8 cellular contexts compared by ENCODE assay signal in the genomic region with DNA sequence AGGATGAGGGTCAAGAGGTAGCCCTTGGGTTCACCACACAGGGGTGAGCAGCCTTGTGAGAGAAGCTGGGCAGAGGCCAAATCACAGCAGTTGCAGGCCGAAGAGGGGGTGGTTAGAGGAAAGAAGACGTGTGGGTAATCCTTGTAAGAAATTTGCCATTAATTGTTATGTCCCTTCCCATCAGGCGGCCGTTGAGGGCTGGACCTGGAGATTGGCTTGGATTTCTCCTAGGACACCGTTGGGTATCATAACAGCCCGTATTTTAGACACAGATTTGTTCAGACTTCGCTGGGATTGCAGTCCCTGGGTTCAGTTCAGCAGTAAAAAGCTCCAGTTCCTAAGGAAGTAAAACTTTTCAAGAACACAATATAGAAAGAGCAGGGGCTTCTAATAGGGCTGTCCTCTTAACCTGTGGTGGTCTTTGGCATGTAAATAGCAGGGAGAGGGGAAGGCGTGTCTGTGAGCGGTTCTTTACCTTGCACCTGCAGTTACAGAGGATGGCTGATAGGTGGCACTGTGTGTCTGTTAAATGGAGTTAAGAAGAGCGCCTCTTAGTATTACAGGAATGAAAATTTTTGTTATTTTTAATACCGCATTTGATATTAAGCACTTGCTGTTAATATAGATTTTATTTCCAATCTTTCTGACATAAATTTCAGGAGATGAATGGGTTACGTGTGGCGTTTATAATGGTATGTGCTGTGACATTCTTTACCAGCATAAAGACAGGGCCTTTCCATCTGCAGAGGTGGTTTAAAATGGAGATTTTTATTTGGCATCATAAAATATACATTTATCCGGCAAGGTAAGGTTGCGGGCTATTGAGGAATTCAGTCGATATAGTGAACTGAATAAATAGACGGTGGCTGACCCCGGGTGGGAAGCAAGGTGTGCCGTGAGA.
DNase-seq lines count a peak whose midpoint lies in the region; ATAC-seq, FAIRE-seq and TF ChIP-seq lines count a peak whose summit lies in the region.
"Not testable (repeated sequence)": the region's sequence is repeated elsewhere in the genome, so short reads cannot be mapped to it uniquely, and the experiment has no call there.

No MANE protein-coding gene starts in this region.

- not testable (repeated sequence) for H3K36me3 ChIP-seq in HCT116 (ENCODE audit: control insufficient read depth in 1 of 2, insufficient read depth in 2 of 2, low read length in 2 of 2); Loucy (ENCODE audit: insufficient read depth, low read length); body of pancreas (replicated peaks in 1 of 2; ENCODE audit: insufficient read depth in 1 of 2, low read depth in 2 of 2); cardiac muscle cell; vagina

- not testable (repeated sequence) for H3K9me3 Mint-ChIP-seq in neural crest cell

- ATAC-seq in HCT116: peak; percentile 87
- ATAC-seq in body of pancreas: not testable (repeated sequence)

- peak; percentile 17 to 56 (median 51); a peak in 5 of 6 replicates for TF ChIP-seq CTCF in HCT116 (IDR thresholded peaks at IDR 0.05 in 2 of 3, conservative IDR thresholded peaks at IDR 0.05 in 1 of 3; ENCODE audit: borderline replicate concordance in 1 of 3, insufficient read depth in 1 of 3, low read depth in 2 of 3, low read length in 2 of 3)
- peak; percentile 60 for TF ChIP-seq CTCF in Loucy (conservative IDR thresholded peaks at IDR 0.05; ENCODE audit: low read length)
- TF ChIP-seq CTCF in body of pancreas (IDR thresholded peaks at IDR 0.05): peak; percentile 21 to 60 (median 54)
- peak; percentile 50 for TF ChIP-seq CTCF in cardiac muscle cell (IDR thresholded peaks at IDR 0.05; ENCODE audit: low read depth, low read length)
- TF ChIP-seq CTCF in neural crest cell (conservative IDR thresholded peaks at IDR 0.05): peak; percentile 73
- peak in 2 of 3 experiments; percentile 40 to 42 for TF ChIP-seq CTCF in vagina (IDR thresholded peaks at IDR 0.05)

- H4K20me1 ChIP-seq in HCT116 (ENCODE audit: insufficient read depth); Loucy (ENCODE audit: insufficient read depth, low read length, poor library complexity, severe bottlenecking): not testable (repeated sequence)

- H3K27me3 Mint-ChIP-seq in neural crest cell (ENCODE audit: low read depth): not testable (repeated sequence)

- FAIRE-seq in RCC 7860 (lab: Jason Lieb, UNC): peak; percentile 46

- not testable (repeated sequence) for H3K9ac ChIP-seq in HCT116 (ENCODE audit: low read length); Loucy (ENCODE audit: low read depth, low read length, poor library complexity, severe bottlenecking)

- not testable (repeated sequence) for H3K9me2 ChIP-seq in HCT116 (ENCODE audit: insufficient read depth); Loucy (replicated peaks; ENCODE audit: low read depth, low read length)

- not testable (repeated sequence) for TF ChIP-seq POLR2A in HCT116 (IDR thresholded peaks at IDR 0.05; ENCODE audit: borderline replicate concordance, extremely low read depth, insufficient read depth, insufficient read length); body of pancreas (IDR thresholded peaks at IDR 0.05); vagina (IDR thresholded peaks at IDR 0.05)

- not testable (repeated sequence) for BruUV-seq in HCT116 (replicated peaks; lab: Mats Ljungman, UMichigan)

- not testable (repeated sequence) for H3F3A ChIP-seq in Loucy (ENCODE audit: low read depth)

- H3K4me2 ChIP-seq in HCT116 (ENCODE audit: low read length); Loucy (ENCODE audit: low read depth, low read length, poor library complexity, severe bottlenecking): not testable (repeated sequence)

- H3K4me1 Mint-ChIP-seq in neural crest cell: not testable (repeated sequence)

- intact Hi-C loops in HCT116 (cut with micrococcal nuclease); body of pancreas (cut with DNase I); vagina (cut with DNase I): not testable (repeated sequence)

- not testable (repeated sequence) for H3K36me3 Mint-ChIP-seq in neural crest cell (ENCODE audit: low read depth)

- not testable (repeated sequence) for H3K27ac Mint-ChIP-seq in neural crest cell (ENCODE audit: unreplicated experiment)

- DNase-seq in ELR (ENCODE audit: low read depth) (peak; percentile 34), RCC 7860 (ENCODE audit: low spot score) (peak; percentile 21), body of pancreas (peak in 1 of 4 donors; percentile 20), cardiac muscle cell (ENCODE audit: low read depth in 1 of 2, low spot score in 1 of 2) (peak; percentile 18 to 21)
- DNase-seq in HCT116 (ENCODE audit: low read depth, low spot score); neural crest cell (ENCODE audit: low read depth, low spot score); vagina (ENCODE audit: extremely low spot score in 2 of 2): not testable (repeated sequence)

- POLR2A ChIA-PET in HCT116 (lab: Charles Lee): not testable (repeated sequence)

- peak; percentile 41; the same call in 1 of the 2 replicates for TF ChIP-seq RAD21 in HCT116 (IDR thresholded peaks at IDR 0.05; ENCODE audit: low read depth)

- not testable (repeated sequence) for H3K4me1 ChIP-seq in HCT116 (ENCODE audit: control insufficient read depth in 1 of 2, insufficient read depth in 2 of 2, low read length in 2 of 2); Loucy (ENCODE audit: insufficient read depth, low read length, poor library complexity, severe bottlenecking); body of pancreas; cardiac muscle cell (ENCODE audit: low read depth); vagina

- not testable (repeated sequence) for H3K27ac ChIP-seq in HCT116 (ENCODE audit: low read depth, low read length); body of pancreas; cardiac muscle cell; vagina

- CTCF ChIA-PET in HCT116 (lab: Charles Lee): not testable (repeated sequence)

- not testable (repeated sequence) for H2AFZ ChIP-seq in HCT116 (ENCODE audit: low read depth, low read length, poor library complexity, severe bottlenecking); Loucy (ENCODE audit: low read length)

- not testable (repeated sequence) for H3K4me3 Mint-ChIP-seq in neural crest cell

- H3K4me3 ChIP-seq in HCT116 (replicated peaks in 1 of 2; ENCODE audit: low read depth in 1 of 2, low read length in 2 of 2); Loucy (ENCODE audit: low read length, poor library complexity, severe bottlenecking); body of pancreas; cardiac muscle cell; vagina: not testable (repeated sequence)

- 69 to 75% methylated on average over 19 of the region's 19 CpGs for WGBS in body of pancreas, 2 donors

- H3K27me3 ChIP-seq in HCT116 (ENCODE audit: insufficient read depth, low read length); Loucy (ENCODE audit: insufficient read depth, low read length, poor library complexity, severe bottlenecking); body of pancreas; cardiac muscle cell; vagina: not testable (repeated sequence)

- not testable (repeated sequence) for H3K79me2 ChIP-seq in HCT116 (ENCODE audit: insufficient read depth, low read length); Loucy (ENCODE audit: insufficient read depth, low read length)

- not testable (repeated sequence) for H3K9me3 ChIP-seq in HCT116 (ENCODE audit: control insufficient read depth in 1 of 2, insufficient read depth in 1 of 2, low read depth in 1 of 2, low read length in 2 of 2); Loucy (ENCODE audit: insufficient read depth, low read depth, low read length); body of pancreas; cardiac muscle cell (ENCODE audit: low read depth); vagina

- RAD21 ChIA-PET in HCT116 (lab: Charles Lee; ENCODE audit: low non-redundant PET in 1 of 2, low total read pairs in 2 of 2, uncharacterized antibody in 2 of 2, unreplicated experiment in 2 of 2): not testable (repeated sequence)
